Comparison of ENCODE assay signal across 8 cellular contexts in genomic region chr5:146877783-146878470, GRCh38. TPM values are rescaled to one million over a fixed set of nuclear protein-coding genes. Genes with fewer than 3 reads are reported as not detected.
A peak's percentile ranks its signal among the peaks of the same experiment; 100 is the strongest.
DNase-seq lines count a peak whose midpoint lies in the region; ATAC-seq, FAIRE-seq and TF ChIP-seq lines count a peak whose summit lies in the region.

No MANE protein-coding gene starts in this region.

- peak overlapping the region; percentile 81 for H3K4me3 Mint-ChIP-seq in activated CD4-positive, alpha-beta memory T cell treated with anti-CD3 and anti-CD28 coated beads, Interleukin-2, amount 10 ng/mL, durations not matched to agents 7 days and 5 days

- H3K4me1 ChIP-seq in muscle layer of colon (ENCODE audit: insufficient read depth, low read length) (no peaks in the 10 kb centered on the region), thymus (ENCODE audit: control insufficient read depth, insufficient read depth, low read length) (peaks cover 3% of the 10 kb centered on the region)

- no peaks in the 10 kb centered on the region for H3K9me3 Mint-ChIP-seq in activated CD4-positive, alpha-beta memory T cell treated with anti-CD3 and anti-CD28 coated beads, Interleukin-2, amount 10 ng/mL, durations not matched to agents 7 days and 5 days

- ATAC-seq in HG02759 (IDR thresholded peaks at IDR 0.05; ENCODE audit: unreplicated experiment) = peak; percentile 30

- H3K9ac ChIP-seq in muscle layer of colon (ENCODE audit: low read length) = no peak overlapping the region

- no peak for TF ChIP-seq POLR2A in GM12891 (IDR thresholded peaks at IDR 0.05; ENCODE audit: low read depth, low read length)

- FAIRE-seq in GM12891 (lab: Jason Lieb, UNC) = no peak

- POLR2A ChIA-PET in activated CD4-positive, alpha-beta memory T cell treated with anti-CD3 and anti-CD28 coated beads, Interleukin-2, amount 10 ng/mL, durations not matched to agents 7 days and 5 days (lab: Charles Lee) = interaction anchor here (0.7 to 1.5 kb wide), 2 partner anchors 16 to 17 kb away, joined by 3 to 9 read pairs; no protein-coding TSS in a partner anchor

- H3K27ac ChIP-seq in muscle layer of colon (ENCODE audit: low read depth, low read length) (no peak overlapping the region), thymus (ENCODE audit: low read depth) (no peak overlapping the region)

- peaks cover 19% of the 10 kb centered on the region for H3K4me1 Mint-ChIP-seq in activated CD4-positive, alpha-beta memory T cell treated with anti-CD3 and anti-CD28 coated beads, Interleukin-2, amount 10 ng/mL, durations not matched to agents 7 days and 5 days

- TF ChIP-seq CTCF in epithelial cell of esophagus (IDR thresholded peaks at IDR 0.05; ENCODE audit: insufficient read depth, low read depth, low read length, missing control alignments) = no peak

- DNase-seq in COR-L47 (lab: John Stamatoyannopoulos, UW) (peak; percentile 49), epithelial cell of esophagus (ENCODE audit: low read depth) (peak; percentile 16), HPDE6-E6E7 (ENCODE audit: extremely low spot score) (no peak), GM12891 (ENCODE audit: insufficient read length, low spot score) (no peak)
- DNase-seq in activated CD4-positive, alpha-beta memory T cell treated with anti-CD3 and anti-CD28 coated beads, Interleukin-2, amount 10 ng/mL, durations not matched to agents 7 days and 5 days = peak; percentile 52

- H3K27me3 ChIP-seq in muscle layer of colon (ENCODE audit: control insufficient read depth in 1 of 2, insufficient read depth in 2 of 2, low read length in 2 of 2) (peaks cover 0 to 11% of the 10 kb centered on the region in 2 donors), thymus (ENCODE audit: control insufficient read depth, insufficient read depth) (peaks cover 13% of the 10 kb centered on the region)

- H3K36me3 Mint-ChIP-seq in activated CD4-positive, alpha-beta memory T cell treated with anti-CD3 and anti-CD28 coated beads, Interleukin-2, amount 10 ng/mL, durations not matched to agents 7 days and 5 days (ENCODE audit: low read depth) = no peaks in the 10 kb centered on the region

- H3K4me3 ChIP-seq in epithelial cell of esophagus (ENCODE audit: low read length) (peak overlapping the region; percentile 43), muscle layer of colon (ENCODE audit: low read depth in 1 of 2, low read length in 2 of 2) (peak overlapping the region; percentile 47 to 48), thymus (ENCODE audit: low read length) (peak overlapping the region; percentile 49)

- H3K27ac Mint-ChIP-seq in activated CD4-positive, alpha-beta memory T cell treated with anti-CD3 and anti-CD28 coated beads, Interleukin-2, amount 10 ng/mL, durations not matched to agents 7 days and 5 days = peak overlapping the region; percentile 16

- under 1% methylated on average over 58 of the region's 58 CpGs for WGBS in thymus

- H3K27me3 Mint-ChIP-seq in activated CD4-positive, alpha-beta memory T cell treated with anti-CD3 and anti-CD28 coated beads, Interleukin-2, amount 10 ng/mL, durations not matched to agents 7 days and 5 days = peaks cover 29% of the 10 kb centered on the region

- H3K36me3 ChIP-seq in muscle layer of colon (ENCODE audit: insufficient read depth, low read length) (no peaks in the 10 kb centered on the region), thymus (ENCODE audit: control insufficient read depth, insufficient read depth) (no peaks in the 10 kb centered on the region)

- no peaks in the 10 kb centered on the region for H3K9me3 ChIP-seq in muscle layer of colon (ENCODE audit: low read length)
- no peaks in the 10 kb centered on the region for H3K9me3 ChIP-seq in thymus (ENCODE audit: control insufficient read depth)

- CTCF ChIA-PET in activated CD4-positive, alpha-beta memory T cell treated with anti-CD3 and anti-CD28 coated beads, Interleukin-2, amount 10 ng/mL, durations not matched to agents 7 days and 5 days (lab: Charles Lee) = interaction anchor here (0.6 to 1.9 kb wide), 4 partner anchors 84 to 344 kb away, joined by 3 to 4 read pairs (median 3); no protein-coding TSS in a partner anchor

TF ChIP-seq in GM12891, 5 proteins besides CTCF, POLR2A, EP300 and RAD21:
- TF ChIP-seq PAX5 (IDR thresholded peaks at IDR 0.05; ENCODE audit: insufficient read depth, low read length, severe bottlenecking) (no peak), POU2F2 (IDR thresholded peaks at IDR 0.05; ENCODE audit: low read depth, low read length) (no peak), POLR2AphosphoS5 (IDR thresholded peaks at IDR 0.05; ENCODE audit: low read depth, low read length) (no peak), TAF1 (IDR thresholded peaks at IDR 0.05; ENCODE audit: low read depth, low read length) (no peak), SPI1 (IDR thresholded peaks at IDR 0.05; ENCODE audit: low read depth, low read length) (no peak)
TF ChIP-seq in GM12891: peak in this region for 0.

RNA-seq across cellular contexts. Expression of gene PPP2R2B, which starts 0.6 kb away (rescaled TPM):
- total RNA-seq in activated CD4-positive, alpha-beta memory T cell treated with anti-CD3 and anti-CD28 coated beads, Interleukin-2, amount 10 ng/mL, durations not matched to agents 7 days and 5 days = 1 to 10 TPM; 2.7 to 3.1 TPM
- 3.2 TPM for polyA plus RNA-seq in thymus
- not detected for polyA plus RNA-seq in GM12891 (2012; ENCODE audit: low read depth, missing spikeins)

Comparison
In these comparisons a context has a peak if more than half of its experiments do, and no peak if none do; other contexts are left out.
1. DNase-seq: peak in COR-L47 (single experiment), activated CD4-positive, alpha-beta memory T cell treated with anti-CD3 and anti-CD28 coated beads, Interleukin-2, amount 10 ng/mL, durations not matched to agents 7 days and 5 days (single experiment) and epithelial cell of esophagus (single experiment); none in HPDE6-E6E7 (single experiment) and GM12891 (single experiment).
2. Peak in every context shown above with its lines, with median percentiles within 50 percentile points of each other: H3K4me3 ChIP-seq.